ENCODE assay signal across 18 cellular contexts in genomic region chr11:1139441-1140066, GRCh38. TPM values are rescaled to one million over a fixed set of nuclear protein-coding genes. Genes with fewer than 3 reads are reported as not detected.
DNase-seq lines count a peak whose midpoint lies in the region; ATAC-seq and TF ChIP-seq lines count a peak whose summit lies in the region.
"Had no signal": no experiment of that assay in that cellular context is flagged by ENCODE, and none has a peak within 500 bp of the region (broad histone marks: within the 10 kb centered on the region; RNA-seq: fewer than 3 reads in every experiment).

No MANE protein-coding gene starts in this region.

- no peaks in the 10 kb centered on the region for H3K79me1 ChIP-seq in IMR-90 (ENCODE audit: low read depth in 1 of 2, low read length in 2 of 2)

- peak overlapping the region; percentile 40 for H2BK20ac ChIP-seq in IMR-90 (ENCODE audit: low read depth, low read length)

- POLR2A ChIA-PET in IMR-90 (lab: Charles Lee; ENCODE audit: unreplicated experiment) = no interaction called here

- no peaks in the 10 kb centered on the region for H4K20me1 ChIP-seq in IMR-90 (ENCODE audit: insufficient read depth, low read length)

- H3K4ac ChIP-seq in IMR-90 (ENCODE audit: low read depth, low read length) = peak overlapping the region; percentile 85

- H3K4me3 ChIP-seq in IMR-90 (ENCODE audit: insufficient read depth, low read depth, low read length) = no peak overlapping the region
- H3K4me3 ChIP-seq: MG63, SK-N-MC, smooth muscle cell had no signal

- peak overlapping the region; percentile 5; the same call in 1 of the 2 replicates for H3K56ac ChIP-seq in IMR-90 (ENCODE audit: extremely low read depth, insufficient read depth, low read length)

- CTCF ChIA-PET in IMR-90 (lab: Yijun Ruan, JAX) = no interaction called here

- H3K4me1 ChIP-seq in IMR-90 (ENCODE audit: control insufficient read depth, insufficient read depth, low read length) = peaks cover 13% of the 10 kb centered on the region

- H2AK9ac ChIP-seq in IMR-90 (replicated peaks; ENCODE audit: low read depth, low read length, poor library complexity) = peak overlapping the region; percentile 31

- H2BK5ac ChIP-seq in IMR-90 (ENCODE audit: low read depth, low read length, poor library complexity, severe bottlenecking) = peak overlapping the region; percentile 83

- peaks cover 4% of the 10 kb centered on the region for H3K36me3 Mint-ChIP-seq in progenitor cell of endocrine pancreas (ENCODE audit: insufficient read depth)

- ATAC-seq in IMR-90 (ENCODE audit: low read depth) = peak; percentile 94
- no peak for ATAC-seq in HG02642 (IDR thresholded peaks at IDR 0.05; ENCODE audit: poor library complexity, unreplicated experiment)
- ATAC-seq: HCT116; stimulated activated naive CD8-positive, alpha-beta T cell treated with anti-CD3 and anti-CD28 coated beads, Interleukin-15, Interleukin-2, amounts not matched to agents 100 U/mL and 50 U/mL, for 24 hours had no signal

- H2AFZ ChIP-seq in IMR-90 (replicated peaks; ENCODE audit: low read length, poor library complexity) = peak overlapping the region; percentile 85

- H3K18ac ChIP-seq in IMR-90 (ENCODE audit: low read depth, low read length) = peak overlapping the region; percentile 75

- H4K91ac ChIP-seq in IMR-90 (ENCODE audit: insufficient read depth, low read depth, low read length) = peak overlapping the region; percentile 86

- H4K5ac ChIP-seq in IMR-90 (ENCODE audit: low read depth, low read length) = peak overlapping the region; percentile 73

- H3K27ac Mint-ChIP-seq in progenitor cell of endocrine pancreas = peak overlapping the region; percentile 63

- H3K23ac ChIP-seq in IMR-90 (ENCODE audit: low read depth, low read length) = peak overlapping the region; percentile 53

- peak overlapping the region; percentile 36 for H3K4me2 ChIP-seq in IMR-90 (ENCODE audit: low read depth, low read length)
- H3K4me2 ChIP-seq: smooth muscle cell had no signal

- no peak overlapping the region for H3K4me3 Mint-ChIP-seq in progenitor cell of endocrine pancreas (ENCODE audit: low read depth)

- WGBS in IMR-90 (ENCODE audit: extremely low coverage in 2 of 2, insufficient read length in 1 of 2), 2 experiments = 36% methylated on average over 6 of the region's 11 CpGs; no CpG with 5 or more reads in 1 of the 2 experiments

- H3K9me3 ChIP-seq in IMR-90 (ENCODE audit: control insufficient read depth, insufficient read depth, low read length) = peaks cover 17% of the 10 kb centered on the region

- H2BK120ac ChIP-seq in IMR-90 (ENCODE audit: low read depth, low read length) = peak overlapping the region; percentile 86

- dilution Hi-C loops in IMR-90 (cut with HindIII; ENCODE audit: low sequenced_read_pairs, unreplicated experiment) = no loop called here

- no peak for TF ChIP-seq POLR2A in IMR-90 (IDR thresholded peaks at IDR 0.05; ENCODE audit: low read depth, low read length)

- in situ Hi-C loops in IMR-90 (cut with MboI; ENCODE audit: low sequenced_read_pairs) = no loop called here

- TF ChIP-seq RAD21 in IMR-90 (IDR thresholded peaks at IDR 0.05; ENCODE audit: low read length) = no peak

- H3K9me1 ChIP-seq in IMR-90 (ENCODE audit: insufficient read depth, low read length) = 0 out of 2 replicates have a peak, but pooled peaks cover 5% of the 10 kb centered on the region

- H3K36me3 ChIP-seq in IMR-90 (ENCODE audit: control insufficient read depth, insufficient read depth, low read length) = no peaks in the 10 kb centered on the region
- H3K36me3 ChIP-seq: MG63 had no signal

- peak overlapping the region; percentile 31; the same call in 1 of the 3 replicates for H2BK15ac ChIP-seq in IMR-90 (ENCODE audit: low read depth, low read length)

- H3K27me3 ChIP-seq in IMR-90 (ENCODE audit: control insufficient read depth, insufficient read depth, low read length) = no peaks in the 10 kb centered on the region
- H3K27me3 ChIP-seq: MG63 had no signal

- H3K4me1 Mint-ChIP-seq in progenitor cell of endocrine pancreas (ENCODE audit: low read depth) = peaks cover 10% of the 10 kb centered on the region

- no TSS peak for BruUV-seq in IMR-90 (replicated peaks; lab: Mats Ljungman, UMichigan)

- H4K8ac ChIP-seq in IMR-90 (ENCODE audit: low read depth in 2 of 2, low read length in 2 of 2) = peak overlapping the region; percentile 56; a peak in 3 of 4 replicates

- peaks cover 30% of the 10 kb centered on the region for H3K27me3 Mint-ChIP-seq in progenitor cell of endocrine pancreas

- intact Hi-C loops in IMR-90 (cut with micrococcal nuclease) = no loop called here

- H3K9ac ChIP-seq in IMR-90 (ENCODE audit: low read depth, low read length) = no peak overlapping the region

- peak overlapping the region; percentile 40 for H3K27ac ChIP-seq in IMR-90 (ENCODE audit: insufficient read depth, low read length)
- H3K27ac ChIP-seq: C4-2B, SK-N-MC had no signal

- H3K14ac ChIP-seq in IMR-90 (replicated peaks; ENCODE audit: low read depth, low read length) = peak overlapping the region; percentile 13

- no peak for TF ChIP-seq CTCF in IMR-90 (conservative IDR thresholded peaks at IDR 0.05; ENCODE audit: low read depth, low read length)
- TF ChIP-seq CTCF in progenitor cell of endocrine pancreas (IDR thresholded peaks at IDR 0.05; ENCODE audit: unreplicated experiment) = no peak
- TF ChIP-seq CTCF in GM10266 (IDR thresholded peaks at IDR 0.05; ENCODE audit: control insufficient read depth, insufficient read depth, low read depth, missing control alignments) = no peak

- peaks cover 33% of the 10 kb centered on the region for H3K9me3 Mint-ChIP-seq in progenitor cell of endocrine pancreas (ENCODE audit: low read depth)

- peak; percentile 91 for DNase-seq in IMR-90
- DNase-seq in amniotic epithelial cell (ENCODE audit: low read depth) = peak; percentile 79
- peak; percentile 84 for DNase-seq in left kidney (ENCODE audit: low read depth, low spot score)
- DNase-seq in progenitor cell of endocrine pancreas (ENCODE audit: low spot score, unreplicated experiment) = no peak
- no peak for DNase-seq in inferior parietal cortex (ENCODE audit: extremely low spot score)
- no peak for DNase-seq in GM10266 (ENCODE audit: extremely low spot score)
- DNase-seq in 8988T = no peak
- DNase-seq: kidney; MG63; NCI-H1930; NCI-H524 treated with DMSO at 0.1 percent for 48 hours; stimulated activated naive CD8-positive, alpha-beta T cell treated with anti-CD3 and anti-CD28 coated beads, Interleukin-15, Interleukin-2, amounts not matched to agents 100 U/mL and 50 U/mL, for 24 hours had no signal

- peak overlapping the region; percentile 50; the same call in 1 of the 2 replicates for H2AK5ac ChIP-seq in IMR-90 (ENCODE audit: low read depth, low read length)

TF ChIP-seq in IMR-90, 13 proteins besides CTCF, POLR2A, EP300 and RAD21:
- no peak for TF ChIP-seq RCOR1 (IDR thresholded peaks at IDR 0.05; ENCODE audit: insufficient replicate concordance, low read length)
- TF ChIP-seq MAZ (IDR thresholded peaks at IDR 0.05; ENCODE audit: borderline replicate concordance, low read depth, low read length) = peak; percentile 63
- no peak for TF ChIP-seq MXI1 (IDR thresholded peaks at IDR 0.05; ENCODE audit: borderline replicate concordance, low read depth, low read length)
- TF ChIP-seq CHD1 (IDR thresholded peaks at IDR 0.05; ENCODE audit: low read depth, low read length) = no peak
- no peak for TF ChIP-seq USF2 (IDR thresholded peaks at IDR 0.05; ENCODE audit: low read depth, low read length)
- peak; percentile 34; the same call in 1 of the 2 replicates for TF ChIP-seq BHLHE40 (IDR thresholded peaks at IDR 0.05; ENCODE audit: low read depth, low read length)
- TF ChIP-seq FOS (IDR thresholded peaks at IDR 0.05; ENCODE audit: low read depth, low read length) = peak; percentile 17; the same call in 1 of the 2 replicates
- peak; percentile 79 for TF ChIP-seq CEBPB (IDR thresholded peaks at IDR 0.05; ENCODE audit: low read depth, low read length)
- no peak for TF ChIP-seq SMC3 (IDR thresholded peaks at IDR 0.05; ENCODE audit: low read depth, low read length)
- TF ChIP-seq RFX5 (IDR thresholded peaks at IDR 0.05; ENCODE audit: low read depth, low read length) = no peak
- peak; percentile 42; the same call in 1 of the 2 replicates for TF ChIP-seq MAFK (IDR thresholded peaks at IDR 0.05; ENCODE audit: low read depth, low read length)
- TF ChIP-seq NFE2L2 (IDR thresholded peaks at IDR 0.05; ENCODE audit: low read depth, low read length) = no peak
- no peak for TF ChIP-seq ELK1 (IDR thresholded peaks at IDR 0.05; ENCODE audit: borderline replicate concordance, low read depth, low read length)
TF ChIP-seq in IMR-90: peak in this region for 5.

RNA-seq across cellular contexts. Expression of gene MUC5AC, which starts 18.2 kb away (rescaled TPM):
- total RNA-seq in IMR-90 (2012; rRNA removed) (not detected in 2 replicates), progenitor cell of endocrine pancreas (0.02 TPM in 1 of 2 replicates, not detected in the other)
- polyA plus RNA-seq in IMR-90 (2012; rRNA removed) = 0.01 and 0.02 TPM in 2 replicates
- polyA plus RNA-seq in IMR-90 (2012; cell fraction: cytosol; rRNA removed) = under 0.01 TPM in 1 of 2 replicates, not detected in the other
- under 0.01 and 0.01 TPM in 2 replicates for polyA plus RNA-seq in IMR-90 (2012; cell fraction: nucleus; rRNA removed; ENCODE audit: low replicate concordance)
- total RNA-seq: smooth muscle cell, ureter had no signal
- polyA plus RNA-seq: smooth muscle cell had no signal

Comparison
In these comparisons a context has a peak if more than half of its experiments do, and no peak if none do; other contexts are left out.
1. DNase-seq: peak in IMR-90 (single experiment), amniotic epithelial cell (single experiment) and left kidney (single experiment); none in progenitor cell of endocrine pancreas (single experiment), inferior parietal cortex (single experiment), GM10266 (single experiment) and 8988T (single experiment).